In the genomic region with DNA sequence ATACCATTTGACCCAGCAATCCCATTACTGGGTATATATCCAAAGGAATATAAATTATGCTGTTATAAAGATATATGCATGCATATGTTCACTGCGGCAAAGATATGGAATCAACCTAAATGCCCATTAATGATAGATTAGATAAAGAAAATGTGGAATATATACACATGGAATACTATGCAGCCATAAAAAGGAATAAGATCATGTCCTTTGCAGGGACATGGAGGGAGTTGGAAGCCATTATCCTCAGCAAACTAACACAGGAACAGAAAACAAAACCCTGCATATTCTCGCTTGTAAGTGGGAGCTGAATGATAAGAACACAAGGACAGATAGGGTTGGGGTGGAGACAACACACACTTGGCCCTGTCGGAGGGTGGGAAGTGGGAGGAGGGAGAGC, we compare ENCODE assay signal across 27 cellular contexts. TPM values are rescaled to one million over a fixed set of nuclear protein-coding genes. Genes with fewer than 3 reads are reported as not detected.
A peak's percentile ranks its signal among the peaks of the same experiment; 100 is the strongest.
DNase-seq lines count a peak whose midpoint lies in the region; TF ChIP-seq lines count a peak whose summit lies in the region.
"Had no signal": no experiment of that assay in that cellular context is flagged by ENCODE, and none has a peak within 500 bp of the region (broad histone marks: within the 10 kb centered on the region; RNA-seq: fewer than 3 reads in every experiment).

No MANE protein-coding gene starts in this region.

- H3K36me3 ChIP-seq in SJCRH30 (no peaks in the 10 kb centered on the region), hepatocyte (replicated peaks; ENCODE audit: insufficient read depth, low read depth) (no peaks in the 10 kb centered on the region), breast epithelium (no peaks in the 10 kb centered on the region), adrenal gland (replicated peaks in 1 of 2) (no peaks in the 10 kb centered on the region)
- H3K36me3 ChIP-seq: BE2C, BLaER1 had no signal

- no peak for DNase-seq in SJCRH30
- DNase-seq in hepatocyte (ENCODE audit: low spot score): no peak
- no peak for DNase-seq in breast epithelium (ENCODE audit: low spot score in 2 of 2)
- no peak for DNase-seq in kidney tubule cell (ENCODE audit: low spot score)
- no peak for DNase-seq in adrenal gland
- DNase-seq: 8988T; ACHN; BE2C; C1 segment of cervical spinal cord; CD4-positive, alpha-beta memory T cell; CD4-positive, CD25-positive, alpha-beta regulatory T cell; CD8-positive, alpha-beta memory T cell; COR-L47; DMS 273 treated with DMSO at 0.1 percent for 48 hours; DMS153; DMS53; DMS79; DND-41; EL; GDM1 had no signal

- peak overlapping the region; percentile 94; the same call in 1 of the 2 replicates for H3K27ac ChIP-seq in SJCRH30
- no peak overlapping the region for H3K27ac ChIP-seq in hepatocyte
- no peak overlapping the region for H3K27ac ChIP-seq in breast epithelium
- no peak overlapping the region for H3K27ac ChIP-seq in adrenal gland
- H3K27ac ChIP-seq: BLaER1 had no signal

- H3K4me1 ChIP-seq in SJCRH30 (peaks cover 26% of the 10 kb centered on the region), hepatocyte (ENCODE audit: insufficient read depth) (peaks cover 7% of the 10 kb centered on the region), breast epithelium (no peaks in the 10 kb centered on the region), adrenal gland (replicated peaks in 1 of 2) (no peaks in the 10 kb centered on the region)
- H3K4me1 ChIP-seq: BE2C had no signal

- H4K20me1 ChIP-seq in hepatocyte (ENCODE audit: insufficient read depth, poor library complexity, severe bottlenecking): no peaks in the 10 kb centered on the region
- H4K20me1 ChIP-seq: BLaER1 had no signal

- intact Hi-C loops in breast epithelium (cut with DNase I; ENCODE audit: low total_unique reads) (no loop called here), adrenal gland (cut with DNase I) (no loop called here)

- no peak overlapping the region for H3K4me3 ChIP-seq in SJCRH30
- H3K4me3 ChIP-seq in hepatocyte: no peak overlapping the region
- no peak overlapping the region for H3K4me3 ChIP-seq in breast epithelium
- H3K4me3 ChIP-seq in adrenal gland: no peak overlapping the region
- H3K4me3 ChIP-seq: BLaER1, GM12878 had no signal

- peak overlapping the region; percentile 55 for H3K4me2 ChIP-seq in hepatocyte
- H3K4me2 ChIP-seq: BLaER1 had no signal

- H3K9me2 ChIP-seq in hepatocyte (replicated peaks; ENCODE audit: insufficient read depth): no peaks in the 10 kb centered on the region

- 92% methylated on average over 3 of the region's 3 CpGs for WGBS in hepatocyte (ENCODE audit: low lambda C conversion rate, missing lambda C conversion rate)
- 76 to 90% (median 85%) methylated on average over 3 of the region's 3 CpGs for WGBS in adrenal gland, 4 donors

- H2AFZ ChIP-seq in hepatocyte: no peak overlapping the region

- TF ChIP-seq CTCF in hepatocyte (IDR thresholded peaks at IDR 0.05; ENCODE audit: poor library complexity) (no peak), breast epithelium (IDR thresholded peaks at IDR 0.05) (no peak), adrenal gland (IDR thresholded peaks at IDR 0.05) (no peak)

- H3K9me3 ChIP-seq in SJCRH30 (replicated peaks): no peaks in the 10 kb centered on the region; the same call in 1 of the 2 replicates
- no peaks in the 10 kb centered on the region for H3K9me3 ChIP-seq in hepatocyte (ENCODE audit: low read depth)
- H3K9me3 ChIP-seq in breast epithelium: no peaks in the 10 kb centered on the region
- H3K9me3 ChIP-seq in adrenal gland (replicated peaks in 1 of 3): no peaks in the 10 kb centered on the region
- H3K9me3 ChIP-seq: BE2C, BLaER1 had no signal

- H3K79me2 ChIP-seq in hepatocyte: peaks cover 7% of the 10 kb centered on the region

- H3K27me3 ChIP-seq in SJCRH30: no peaks in the 10 kb centered on the region
- H3K27me3 ChIP-seq in hepatocyte: no peaks in the 10 kb centered on the region
- H3K27me3 ChIP-seq in breast epithelium: no peaks in the 10 kb centered on the region
- H3K27me3 ChIP-seq in adrenal gland: no peaks in the 10 kb centered on the region
- H3K27me3 ChIP-seq: BE2C, BLaER1 had no signal

- TF ChIP-seq POLR2A in breast epithelium (IDR thresholded peaks at IDR 0.05) (no peak), adrenal gland (IDR thresholded peaks at IDR 0.05) (no peak)

RNA-seq across cellular contexts. Expression of gene REG4, which starts 19.8 kb away (rescaled TPM):
- total RNA-seq in SJCRH30 (2014; rRNA removed; shearing (Covaris generic)): 0.08 TPM in 1 of 2 replicates, not detected in the other
- total RNA-seq in hepatocyte (103 and 106 TPM in 2 replicates), breast epithelium (not detected), adrenal gland (not detected)
- polyA plus RNA-seq in hepatocyte (79.4 and 111 TPM in 2 replicates), adrenal gland (not detected)
- total RNA-seq: A673; CD4-positive, CD25-positive, alpha-beta regulatory T cell; Daoy; G401; GM12878 had no signal
- polyA plus RNA-seq: AG04450, CD14-positive monocyte, GM12878 had no signal

Comparison
In these comparisons a context has a peak if more than half of its experiments do, and no peak if none do; other contexts are left out.
1. RNA of gene REG4, which starts 19.8 kb away (total RNA-seq): 103 to 106 TPM in hepatocyte; 0.08 TPM in SJCRH30, not detected in breast epithelium and not detected in adrenal gland; every median in the first group is over 10 times any median in the second.